Comparison of ENCODE assay signal across 4 cellular contexts in the genomic region with DNA sequence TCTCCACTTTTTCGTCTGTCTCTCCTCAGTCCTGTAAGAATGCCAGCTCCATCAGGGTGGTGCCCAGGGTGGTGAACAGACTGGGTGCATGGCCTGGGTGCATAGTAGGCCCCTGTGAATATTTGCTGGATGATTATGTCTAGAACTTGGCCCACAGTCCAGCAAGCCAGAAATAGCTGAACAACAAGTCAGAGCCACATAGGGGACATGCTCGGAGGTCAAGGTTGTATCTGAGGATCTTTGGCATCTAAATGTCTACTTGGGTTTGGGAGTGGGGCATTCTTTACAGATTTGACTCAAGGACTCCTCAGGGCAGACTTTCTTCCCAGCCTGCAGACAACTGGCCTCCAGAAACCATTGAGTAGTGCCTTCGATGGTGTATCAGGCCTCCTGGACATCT. TPM values are rescaled to one million over a fixed set of nuclear protein-coding genes. Genes with fewer than 3 reads are reported as not detected.
"Had no signal": no experiment of that assay in that cellular context is flagged by ENCODE, and none has a peak within 500 bp of the region (broad histone marks: within the 10 kb centered on the region; RNA-seq: fewer than 3 reads in every experiment).

No MANE protein-coding gene starts in this region.

- DNase-seq: GDM1, GF-D8 had no signal

- H3K4me3 ChIP-seq: GM12878 had no signal

RNA-seq across cellular contexts. Expression of gene BPIFA3, which starts 18.1 kb away (rescaled TPM):
- total RNA-seq: G401, GM12878 had no signal
- polyA plus RNA-seq: GM12878 had no signal

RNA-seq across cellular contexts. Expression of gene BPIFA2, which starts 31.1 kb away (rescaled TPM):
- total RNA-seq: G401, GM12878 had no signal
- polyA plus RNA-seq: GM12878 had no signal

RNA-seq across cellular contexts. Expression of gene BPIFA1, which starts 36.8 kb away (rescaled TPM):
- total RNA-seq: G401, GM12878 had no signal
- polyA plus RNA-seq: GM12878 had no signal
